14 cellular contexts compared by ENCODE assay signal in the genomic region with DNA sequence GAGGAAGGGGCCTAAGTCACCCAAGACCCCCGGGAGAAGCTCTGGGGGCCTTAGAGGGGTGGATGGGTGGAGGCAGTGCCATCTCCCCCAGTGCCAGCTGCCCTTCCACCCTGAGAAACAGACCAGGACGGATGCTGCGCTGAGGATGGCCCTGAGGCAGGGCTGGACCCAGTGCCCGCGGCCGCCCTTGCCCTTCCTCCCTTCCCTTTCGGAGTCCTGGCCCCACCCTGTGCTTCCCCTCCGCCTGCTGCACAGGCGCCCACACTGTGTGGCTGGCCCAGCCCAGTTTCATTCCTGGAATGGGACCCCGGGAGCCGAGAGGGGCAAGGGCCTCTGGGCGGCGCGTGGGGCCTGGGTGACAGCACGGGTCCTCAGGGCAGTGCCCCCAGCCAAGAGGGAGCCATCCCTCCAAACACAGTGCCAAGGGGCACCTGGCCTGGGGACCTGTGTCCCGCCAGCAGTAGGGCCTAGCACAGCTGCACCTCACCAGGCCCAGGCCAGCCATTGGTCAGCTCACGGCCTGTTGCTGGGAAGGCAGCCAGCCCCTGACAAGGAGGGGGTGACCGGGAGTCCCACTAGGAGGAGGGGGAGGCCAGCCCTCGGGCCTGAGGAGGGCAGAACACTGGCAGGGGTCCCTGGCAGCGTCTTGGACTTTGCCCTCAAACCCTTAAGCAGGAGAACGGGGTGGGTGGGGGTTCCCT. TPM values are rescaled to one million over a fixed set of nuclear protein-coding genes. Genes with fewer than 3 reads are reported as not detected.
DNase-seq lines count a peak whose midpoint lies in the region; ATAC-seq and TF ChIP-seq lines count a peak whose summit lies in the region.
"Had no signal": no experiment of that assay in that cellular context is flagged by ENCODE, and none has a peak within 500 bp of the region (broad histone marks: within the 10 kb centered on the region; RNA-seq: fewer than 3 reads in every experiment).

No MANE protein-coding gene starts in this region.

- no peaks in the 10 kb centered on the region for H4K20me1 ChIP-seq in smooth muscle cell (ENCODE audit: low read depth)

- H3K4me3 ChIP-seq in HEK293 (ENCODE audit: low read depth, low read length) (no peak overlapping the region), smooth muscle cell (no peak overlapping the region)

- H3K27ac ChIP-seq in HEK293 (ENCODE audit: extremely low read depth, low read depth, low read length) (no peak overlapping the region), smooth muscle cell (ENCODE audit: low read depth) (peak overlapping the region; percentile 98)
- H3K27ac ChIP-seq: VCaP had no signal

- peaks cover 4% of the 10 kb centered on the region for H3F3A ChIP-seq in smooth muscle cell (ENCODE audit: low read depth)

- TF ChIP-seq CTCF in HEK293 (tag by site-specific recombination; IDR thresholded peaks at IDR 0.05), result no peak
- TF ChIP-seq CTCF in endothelial cell (IDR thresholded peaks at IDR 0.05; ENCODE audit: unreplicated experiment), result no peak
- no peak for TF ChIP-seq CTCF in smooth muscle cell (IDR thresholded peaks at IDR 0.05; ENCODE audit: borderline replicate concordance, insufficient read depth, poor library complexity, severe bottlenecking)

- WGBS in smooth muscle cell (ENCODE audit: low lambda C conversion rate), result 91% methylated on average over 17 of the region's 21 CpGs

- no peaks in the 10 kb centered on the region for H3K9me3 Mint-ChIP-seq in endothelial cell (ENCODE audit: unreplicated experiment)
- no peaks in the 10 kb centered on the region for H3K9me3 Mint-ChIP-seq in activated CD4-positive, alpha-beta memory T cell treated with anti-CD3 and anti-CD28 coated beads, Interleukin-2, amount 10 ng/mL, durations not matched to agents 7 days and 5 days

- peak overlapping the region; percentile 81 for H3K4me2 ChIP-seq in smooth muscle cell

- H3K9ac ChIP-seq in smooth muscle cell (ENCODE audit: low read depth), result peak overlapping the region; percentile 95

- POLR2A ChIA-PET in HEK293 (lab: Yijun Ruan, JAX), result no interaction called here
- POLR2A ChIA-PET in activated CD4-positive, alpha-beta memory T cell treated with anti-CD3 and anti-CD28 coated beads, Interleukin-2, amount 10 ng/mL, durations not matched to agents 7 days and 5 days (lab: Charles Lee), result no interaction called here

- H3K4me1 Mint-ChIP-seq in endothelial cell (ENCODE audit: unreplicated experiment), result no peaks in the 10 kb centered on the region
- H3K4me1 Mint-ChIP-seq in activated CD4-positive, alpha-beta memory T cell treated with anti-CD3 and anti-CD28 coated beads, Interleukin-2, amount 10 ng/mL, durations not matched to agents 7 days and 5 days, result peaks cover 10% of the 10 kb centered on the region

- H3K36me3 ChIP-seq in HEK293 (ENCODE audit: control insufficient read depth in 2 of 2, insufficient read depth in 1 of 2, low read length in 2 of 2) (no peaks in the 10 kb centered on the region), smooth muscle cell (ENCODE audit: low read depth) (no peaks in the 10 kb centered on the region)

- H3K27ac Mint-ChIP-seq in endothelial cell (ENCODE audit: unreplicated experiment), result peak overlapping the region; percentile 75
- no peak overlapping the region for H3K27ac Mint-ChIP-seq in activated CD4-positive, alpha-beta memory T cell treated with anti-CD3 and anti-CD28 coated beads, Interleukin-2, amount 10 ng/mL, durations not matched to agents 7 days and 5 days
- H3K27ac Mint-ChIP-seq: activated T-cell treated with anti-CD3 and anti-CD28 coated beads, Interleukin-2, amount 50 U/mL, for 72 hours; B cell had no signal

- no peaks in the 10 kb centered on the region for H3K36me3 Mint-ChIP-seq in endothelial cell (ENCODE audit: low read depth, unreplicated experiment)
- no peaks in the 10 kb centered on the region for H3K36me3 Mint-ChIP-seq in activated CD4-positive, alpha-beta memory T cell treated with anti-CD3 and anti-CD28 coated beads, Interleukin-2, amount 10 ng/mL, durations not matched to agents 7 days and 5 days (ENCODE audit: low read depth)

- CTCF ChIA-PET in HEK293 (lab: Yijun Ruan, JAX), result interaction anchor here (0.5 to 1.0 kb wide), 2 partner anchors 19 to 50 kb away, joined by 3 read pairs; no protein-coding TSS in a partner anchor
- CTCF ChIA-PET in activated CD4-positive, alpha-beta memory T cell treated with anti-CD3 and anti-CD28 coated beads, Interleukin-2, amount 10 ng/mL, durations not matched to agents 7 days and 5 days (lab: Charles Lee), result no interaction called here

- no peaks in the 10 kb centered on the region for H3K27me3 ChIP-seq in smooth muscle cell (ENCODE audit: low read depth)

- H3K4me1 ChIP-seq in HEK293 (ENCODE audit: control insufficient read depth, insufficient read depth, low read length) (peaks cover 9% of the 10 kb centered on the region), smooth muscle cell (ENCODE audit: low read depth) (peaks cover 29% of the 10 kb centered on the region)

- DNase-seq in endothelial cell (ENCODE audit: low spot score) (no peak), medulla oblongata (ENCODE audit: extremely low spot score) (peak; percentile 61), smooth muscle cell (lab: John Stamatoyannopoulos, UW; ENCODE audit: unreplicated experiment) (no peak), T-helper 2 cell (no peak), OCI-M1 (lab: John Stamatoyannopoulos, UW) (no peak)
- DNase-seq in activated CD4-positive, alpha-beta memory T cell treated with anti-CD3 and anti-CD28 coated beads, Interleukin-2, amount 10 ng/mL, durations not matched to agents 7 days and 5 days, result no peak
- DNase-seq: activated T-cell treated with anti-CD3 and anti-CD28 coated beads, Interleukin-2, amount 50 U/mL, for 72 hours; effector memory CD8-positive, alpha-beta T cell; GDM1; NCI-H1930 had no signal

- H2AFZ ChIP-seq in smooth muscle cell (ENCODE audit: low read depth), result no peak overlapping the region

- H3K79me2 ChIP-seq in smooth muscle cell (ENCODE audit: low read depth), result no peaks in the 10 kb centered on the region

- no peak overlapping the region for H3K4me3 Mint-ChIP-seq in endothelial cell (ENCODE audit: unreplicated experiment)
- H3K4me3 Mint-ChIP-seq in activated CD4-positive, alpha-beta memory T cell treated with anti-CD3 and anti-CD28 coated beads, Interleukin-2, amount 10 ng/mL, durations not matched to agents 7 days and 5 days, result no peak overlapping the region
- H3K4me3 Mint-ChIP-seq: activated T-cell treated with anti-CD3 and anti-CD28 coated beads, Interleukin-2, amount 50 U/mL, for 72 hours; B cell had no signal

- ATAC-seq in HG03457 (IDR thresholded peaks at IDR 0.05; ENCODE audit: unreplicated experiment), result no peak
- ATAC-seq: activated T-cell treated with anti-CD3 and anti-CD28 coated beads, Interleukin-2, amount 50 U/mL, for 72 hours; effector memory CD8-positive, alpha-beta T cell had no signal

- no peaks in the 10 kb centered on the region for H3K27me3 Mint-ChIP-seq in endothelial cell (ENCODE audit: unreplicated experiment)
- H3K27me3 Mint-ChIP-seq in activated CD4-positive, alpha-beta memory T cell treated with anti-CD3 and anti-CD28 coated beads, Interleukin-2, amount 10 ng/mL, durations not matched to agents 7 days and 5 days, result peaks cover 7% of the 10 kb centered on the region
- H3K27me3 Mint-ChIP-seq: B cell; effector memory CD8-positive, alpha-beta T cell had no signal

- H3K9me3 ChIP-seq in HEK293 (ENCODE audit: control insufficient read depth, insufficient read depth, low read depth, low read length) (no peaks in the 10 kb centered on the region), smooth muscle cell (replicated peaks; ENCODE audit: low read depth) (no peaks in the 10 kb centered on the region)

TF ChIP-seq in HEK293, 187 proteins besides CTCF, POLR2A, EP300 and RAD21:
- TF ChIP-seq ZFHX2 (tag by site-specific recombination; conservative IDR thresholded peaks at IDR 0.05) (0 out of 2 replicates have a peak, but pooled peaks have one; percentile 6), SCRT2 (tag by site-specific recombination; IDR thresholded peaks at IDR 0.05) (0 out of 2 replicates have a peak, but pooled peaks have one; percentile 9), ZNF654 (tag by site-specific recombination; IDR thresholded peaks at IDR 0.05; ENCODE audit: low read depth) (no peak)
TF ChIP-seq in HEK293: peak in this region for 2.

RNA-seq across cellular contexts. Expression of gene SKI, which starts 13.4 kb away (rescaled TPM):
- total RNA-seq in endothelial cell (ENCODE audit: unreplicated experiment), result 73.3 TPM
- 14.4 and 19.6 TPM in 2 replicates for total RNA-seq in smooth muscle cell
- 4.2 and 6.8 TPM in 2 replicates for polyA plus RNA-seq in smooth muscle cell
- total RNA-seq in activated CD4-positive, alpha-beta memory T cell treated with anti-CD3 and anti-CD28 coated beads, Interleukin-2, amount 10 ng/mL, durations not matched to agents 7 days and 5 days, result 10 to 100 TPM; 58.0 to 61.5 TPM

RNA-seq across cellular contexts. Expression of gene FAAP20, which starts 20.1 kb away (rescaled TPM):
- total RNA-seq in endothelial cell (ENCODE audit: unreplicated experiment) (118 TPM), smooth muscle cell (33.1 and 39.8 TPM in 2 replicates)
- 152 and 162 TPM in 2 replicates for polyA plus RNA-seq in smooth muscle cell
- total RNA-seq in activated CD4-positive, alpha-beta memory T cell treated with anti-CD3 and anti-CD28 coated beads, Interleukin-2, amount 10 ng/mL, durations not matched to agents 7 days and 5 days, result 10 to 100 TPM; 53.4 to 57.1 TPM
